In the genomic region with DNA sequence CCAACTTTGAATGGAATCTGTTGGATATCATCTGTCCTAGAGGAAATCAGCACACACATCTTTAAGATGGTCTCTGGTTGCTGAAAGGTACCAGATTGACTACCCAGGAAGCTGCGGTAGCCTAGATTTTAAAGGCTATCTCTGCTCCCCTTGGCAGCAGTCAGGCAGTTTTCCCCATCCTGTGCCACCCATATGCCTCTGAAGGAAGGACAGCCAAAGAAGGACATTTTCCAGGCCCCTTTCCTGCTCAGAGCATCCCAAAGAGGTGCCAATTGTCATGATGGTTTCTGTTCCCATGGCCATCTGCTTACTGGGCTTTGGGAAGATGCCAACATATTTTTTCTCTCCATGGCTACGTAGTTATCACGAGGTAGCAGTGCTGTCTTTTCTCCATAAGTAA, we compare ENCODE assay signal across 22 cellular contexts. TPM values are rescaled to one million over a fixed set of nuclear protein-coding genes. Genes with fewer than 3 reads are reported as not detected.
"Had no signal": no experiment of that assay in that cellular context is flagged by ENCODE, and none has a peak within 500 bp of the region (broad histone marks: within the 10 kb centered on the region; RNA-seq: fewer than 3 reads in every experiment).

No MANE protein-coding gene starts in this region.

- H3K4me3 ChIP-seq: colonic mucosa, esophagus squamous epithelium, hepatocyte, lung, smooth muscle cell, suprapubic skin, thyroid gland had no signal

- H3K36me3 Mint-ChIP-seq: naive B cell, type B pancreatic cell had no signal

- FAIRE-seq: urothelium cell line had no signal

- H3K27me3 ChIP-seq: colonic mucosa, esophagus squamous epithelium, hepatocyte, neutrophil, suprapubic skin, thyroid gland had no signal

- ATAC-seq: left colon, left ventricle myocardium superior, right cardiac atrium had no signal

- DNase-seq: colonic mucosa; dermis blood vessel endothelial cell; esophagus squamous epithelium; foreskin melanocyte; head of caudate nucleus; left colon; left ventricle myocardium superior; mesenchymal stem cell; midbrain; naive B cell; right cardiac atrium; stimulated activated CD4-positive, alpha-beta T cell treated with anti-CD3 and anti-CD28 coated beads, Interleukin-2, amount 100 ng/mL, for 48 hours; stimulated activated naive CD4-positive, alpha-beta T cell treated with Interleukin-2 at 50 U/mL for 16 hours; thyroid gland had no signal

- H3K27ac ChIP-seq: colonic mucosa, esophagus squamous epithelium, hepatocyte, neutrophil, suprapubic skin, thyroid gland had no signal

- H3K9me3 Mint-ChIP-seq: type B pancreatic cell had no signal

- H3K9me3 ChIP-seq: colonic mucosa, esophagus squamous epithelium, neutrophil, suprapubic skin, thyroid gland had no signal

- H3K4me3 Mint-ChIP-seq: naive B cell, type B pancreatic cell had no signal

- H3K27ac Mint-ChIP-seq: type B pancreatic cell had no signal

- H3K4me1 Mint-ChIP-seq: naive B cell had no signal

- H3K27me3 Mint-ChIP-seq: naive B cell, type B pancreatic cell had no signal

- H3K4me1 ChIP-seq: colonic mucosa, esophagus squamous epithelium, suprapubic skin, thyroid gland had no signal

- H3K36me3 ChIP-seq: colonic mucosa, esophagus squamous epithelium, neutrophil, suprapubic skin, thyroid gland had no signal

RNA-seq across cellular contexts. Expression of a gene that starts 39.7 kb away (rescaled TPM):
- total RNA-seq: dermis blood vessel endothelial cell, osteocyte had no signal
